ENCODE assay signal across 24 cellular contexts in genomic region chr3:39763390-39763789, GRCh38. TPM values are rescaled to one million over a fixed set of nuclear protein-coding genes. Genes with fewer than 3 reads are reported as not detected.
"Had no signal": no experiment of that assay in that cellular context is flagged by ENCODE, and none has a peak within 500 bp of the region (broad histone marks: within the 10 kb centered on the region; RNA-seq: fewer than 3 reads in every experiment).

No MANE protein-coding gene starts in this region.

- H3K4me2 ChIP-seq: hepatocyte had no signal

- H2AFZ ChIP-seq: hepatocyte had no signal

- FAIRE-seq: colon, endothelial cell of umbilical vein, frontal cortex had no signal

- H3K27me3 ChIP-seq: esophagus muscularis mucosa, gastroesophageal sphincter, heart left ventricle, left lung had no signal

- H3K27ac ChIP-seq: coronary artery, dorsolateral prefrontal cortex, esophagus muscularis mucosa, foreskin keratinocyte, gastroesophageal sphincter, heart left ventricle, hepatocyte, left lung, lower lobe of right lung had no signal

- H3K36me3 ChIP-seq: esophagus muscularis mucosa, gastroesophageal sphincter, heart left ventricle, left lung, lower lobe of right lung had no signal

- H3K4me1 ChIP-seq: esophagus muscularis mucosa, foreskin keratinocyte, gastroesophageal sphincter, heart left ventricle, left lung, lower lobe of right lung had no signal

- DNase-seq: dermis blood vessel endothelial cell; dorsolateral prefrontal cortex; effector CD4-positive, alpha-beta T cell; effector memory CD4-positive, alpha-beta T cell; foreskin keratinocyte; heart left ventricle; hypothalamus; immature natural killer cell; islet precursor cell; left cardiac atrium; left lung; left ventricle myocardium superior; lower lobe of right lung; mesenchymal stem cell; mucosa of descending colon had no signal

- H3K4me3 ChIP-seq: coronary artery, dorsolateral prefrontal cortex, esophagus muscularis mucosa, gastroesophageal sphincter, heart left ventricle, hepatocyte, left lung, lower lobe of right lung, mucosa of descending colon had no signal

- H3K79me2 ChIP-seq: hepatocyte had no signal

- H3K9me3 ChIP-seq: esophagus muscularis mucosa, gastroesophageal sphincter, heart left ventricle, left lung, lower lobe of right lung, mucosa of descending colon had no signal

- ATAC-seq: foreskin keratinocyte, gastroesophageal sphincter, heart left ventricle, left cardiac atrium, left lung, left ventricle myocardium superior, lower lobe of right lung, mucosa of descending colon had no signal

RNA-seq across cellular contexts. Expression of gene MYRIP, which starts 46.0 kb away (rescaled TPM):
- total RNA-seq: fibroblast of lung, fibroblast of villous mesenchyme, foreskin keratinocyte had no signal
- polyA plus RNA-seq: foreskin keratinocyte, hepatocyte had no signal
